ENCODE assay signal across 2 cellular contexts in genomic region chr17:49900801-49901200, GRCh38.
A peak's percentile ranks its signal among the peaks of the same experiment; 100 is the strongest.
TF ChIP-seq lines count a peak whose summit lies in the region.

No MANE protein-coding gene starts in this region.

TF ChIP-seq in HEK293, 187 proteins besides CTCF, POLR2A, EP300 and RAD21:
- TF ChIP-seq ZNF121 (tag by site-specific recombination; IDR thresholded peaks at IDR 0.05) = peak; percentile 75; the same call in 1 of the 2 replicates

TF ChIP-seq in WTC11, 78 proteins besides CTCF, POLR2A, EP300 and RAD21:
- TF ChIP-seq ZNF121 (CRISPR knock-in tag; IDR thresholded peaks at IDR 0.05) = peak; percentile 77
